Comparison of ENCODE assay signal across 2 cellular contexts in genomic region chr10:103648951-103649532, GRCh38.
TF ChIP-seq lines count a peak whose summit lies in the region.

No MANE protein-coding gene starts in this region.

TF ChIP-seq in liver, 16 proteins besides CTCF, POLR2A, EP300 and RAD21 (continued from another document):
- TF ChIP-seq YY1 (IDR thresholded peaks at IDR 0.05) (peak; percentile 56), ZBTB33 (IDR thresholded peaks at IDR 0.05) (no peak), NR2F2 (IDR thresholded peaks at IDR 0.05) (peak; percentile 21), GABPA (IDR thresholded peaks at IDR 0.05 in 1 of 2, conservative IDR thresholded peaks at IDR 0.05 in 1 of 2) (no peak), HNF4A (conservative IDR thresholded peaks at IDR 0.05) (peak; percentile 51 to 68), REST (IDR thresholded peaks at IDR 0.05) (no peak), FOXA2 (IDR thresholded peaks at IDR 0.05) (no peak), SP1 (IDR thresholded peaks at IDR 0.05) (peak; percentile 70), JUND (IDR thresholded peaks at IDR 0.05) (peak; percentile 29 to 52)
- TF ChIP-seq, protein P1, sequence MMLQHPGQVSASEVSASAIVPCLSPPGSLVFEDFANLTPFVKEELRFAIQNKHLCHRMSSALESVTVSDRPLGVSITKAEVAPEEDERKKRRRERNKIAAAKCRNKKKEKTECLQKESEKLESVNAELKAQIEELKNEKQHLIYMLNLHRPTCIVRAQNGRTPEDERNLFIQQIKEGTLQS (IDR thresholded peaks at IDR 0.05), result no peak

TF ChIP-seq in HepG2, 621 proteins besides CTCF, POLR2A, EP300 and RAD21 (continued from another document):
- TF ChIP-seq ZBTB43 (CRISPR knock-in tag; conservative IDR thresholded peaks at IDR 0.05) (no peak), ZNF7 (CRISPR knock-in tag; IDR thresholded peaks at IDR 0.05) (no peak), KLF13 (CRISPR knock-in tag; IDR thresholded peaks at IDR 0.05) (no peak), ZBTB8A (CRISPR knock-in tag; IDR thresholded peaks at IDR 0.05; ENCODE audit: borderline replicate concordance, low read depth) (no peak), ZNF75D (CRISPR knock-in tag; IDR thresholded peaks at IDR 0.05; ENCODE audit: borderline replicate concordance) (no peak), MAF1 (CRISPR knock-in tag; IDR thresholded peaks at IDR 0.05; ENCODE audit: borderline replicate concordance) (no peak), ZNF468 (CRISPR knock-in tag; IDR thresholded peaks at IDR 0.05) (no peak), HDAC6 (IDR thresholded peaks at IDR 0.05; ENCODE audit: low read depth, low read length) (no peak)
- TF ChIP-seq, protein P2, sequence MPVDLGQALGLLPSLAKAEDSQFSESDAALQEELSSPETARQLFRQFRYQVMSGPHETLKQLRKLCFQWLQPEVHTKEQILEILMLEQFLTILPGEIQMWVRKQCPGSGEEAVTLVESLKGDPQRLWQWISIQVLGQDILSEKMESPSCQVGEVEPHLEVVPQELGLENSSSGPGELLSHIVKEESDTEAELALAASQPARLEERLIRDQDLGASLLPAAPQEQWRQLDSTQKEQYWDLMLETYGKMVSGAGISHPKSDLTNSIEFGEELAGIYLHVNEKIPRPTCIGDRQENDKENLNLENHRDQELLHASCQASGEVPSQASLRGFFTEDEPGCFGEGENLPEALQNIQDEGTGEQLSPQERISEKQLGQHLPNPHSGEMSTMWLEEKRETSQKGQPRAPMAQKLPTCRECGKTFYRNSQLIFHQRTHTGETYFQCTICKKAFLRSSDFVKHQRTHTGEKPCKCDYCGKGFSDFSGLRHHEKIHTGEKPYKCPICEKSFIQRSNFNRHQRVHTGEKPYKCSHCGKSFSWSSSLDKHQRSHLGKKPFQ (CRISPR knock-in tag; IDR thresholded peaks at IDR 0.05; ENCODE audit: insufficient replicate concordance), result no peak
